Comparison of ENCODE assay signal across 10 cellular contexts in genomic region chr2:240556553-240557100, GRCh38. TPM values are rescaled to one million over a fixed set of nuclear protein-coding genes. Genes with fewer than 3 reads are reported as not detected.
DNase-seq lines count a peak whose midpoint lies in the region; ATAC-seq, FAIRE-seq and TF ChIP-seq lines count a peak whose summit lies in the region.
"Had no signal": no experiment of that assay in that cellular context is flagged by ENCODE, and none has a peak within 500 bp of the region (broad histone marks: within the 10 kb centered on the region; RNA-seq: fewer than 3 reads in every experiment).

No MANE protein-coding gene starts in this region.

- H3K4me1 ChIP-seq in small intestine (ENCODE audit: control insufficient read depth in 2 of 2, insufficient read depth in 1 of 2, low read depth in 1 of 2, low read length in 1 of 2): peaks cover 4 to 8% of the 10 kb centered on the region in 2 donors

- H3K9me3 ChIP-seq in small intestine (ENCODE audit: control insufficient read depth, low read depth): no peaks in the 10 kb centered on the region

- H3K27me3 ChIP-seq in small intestine (ENCODE audit: control insufficient read depth in 2 of 2, insufficient read depth in 2 of 2, low read length in 2 of 2): no peaks in the 10 kb centered on the region

- H3K27ac ChIP-seq in small intestine (ENCODE audit: low read depth in 1 of 2, low read length in 1 of 2): no peak overlapping the region

- 56 to 63% (median 60%) methylated on average over 9 of the region's 9 CpGs for WGBS in small intestine, 3 donors

- no peak for FAIRE-seq in small intestine (lab: Jason Lieb, UNC)
- FAIRE-seq: A204.1, colon had no signal

- no peak for ATAC-seq in GM19023 (IDR thresholded peaks at IDR 0.05; ENCODE audit: unreplicated experiment)

- DNase-seq in DMS 273 (lab: John Stamatoyannopoulos, UW; ENCODE audit: unreplicated experiment): peak; percentile 57
- no peak for DNase-seq in DMS 273 treated with DMSO at 0.1 percent for 48 hours (lab: John Stamatoyannopoulos, UW)
- peak; percentile 20 for DNase-seq in NCI-H1694 treated with DMSO at 0.1 percent for 48 hours (lab: John Stamatoyannopoulos, UW)
- peak; percentile 71 for DNase-seq in activated T-cell treated with anti-CD3 and anti-CD28 coated beads for 1 hour (ENCODE audit: low read depth)
- peak; percentile 50 for DNase-seq in fibroblast of pulmonary artery (ENCODE audit: low read depth)
- DNase-seq in small intestine: peak; percentile 48
- no peak for DNase-seq in putamen (ENCODE audit: low spot score)

- H3K4me3 ChIP-seq in fibroblast of pulmonary artery (replicated peaks; ENCODE audit: low read depth, low read length) (no peak overlapping the region), small intestine (ENCODE audit: low read depth in 1 of 2, low read length in 2 of 2) (no peak overlapping the region)

- peaks cover 0 to 1% of the 10 kb centered on the region in 2 donors for H3K36me3 ChIP-seq in small intestine (ENCODE audit: control insufficient read depth in 2 of 2, insufficient read depth in 2 of 2, low read length in 2 of 2)

- peak; percentile 59 for TF ChIP-seq CTCF in fibroblast of pulmonary artery (IDR thresholded peaks at IDR 0.05; ENCODE audit: low read length, missing control alignments)

RNA-seq across cellular contexts. Expression of gene ANKMY1, which starts 1.2 kb away (rescaled TPM):
- 1 to 10 TPM; 3.4 to 5.9 (median 5.9) TPM for polyA plus RNA-seq in small intestine

RNA-seq across cellular contexts. Expression of gene DUSP28, which starts 3.5 kb away (rescaled TPM):
- 1 to 10 TPM; 1.8 to 7.0 (median 3.1) TPM for polyA plus RNA-seq in small intestine

RNA-seq across cellular contexts. Expression of gene RNPEPL1, which starts 11.7 kb away (rescaled TPM):
- polyA plus RNA-seq in small intestine: 100 to 1,000 TPM; 100 to 149 (median 131) TPM

RNA-seq across cellular contexts. Expression of gene CAPN10, which starts 29.9 kb away (rescaled TPM):
- polyA plus RNA-seq in small intestine: 10 to 100 TPM; 19.7 to 33.8 (median 32.9) TPM

Comparison
In these comparisons a context has a peak if more than half of its experiments do, and no peak if none do; other contexts are left out.
1. DNase-seq: peak in DMS 273 (single experiment), NCI-H1694 treated with DMSO at 0.1 percent for 48 hours (single experiment), activated T-cell treated with anti-CD3 and anti-CD28 coated beads for 1 hour (single experiment), fibroblast of pulmonary artery (single experiment) and small intestine (single experiment); none in DMS 273 treated with DMSO at 0.1 percent for 48 hours (single experiment) and putamen (single experiment).